1 cellular context compared by ENCODE assay signal in genomic region chr22:38163844-38164577, GRCh38.
TF ChIP-seq lines count a peak whose summit lies in the region.

No MANE protein-coding gene starts in this region.

TF ChIP-seq in HepG2, 621 proteins besides CTCF, POLR2A, EP300 and RAD21 (continued from another document and continues in another):
- TF ChIP-seq, protein P1, sequence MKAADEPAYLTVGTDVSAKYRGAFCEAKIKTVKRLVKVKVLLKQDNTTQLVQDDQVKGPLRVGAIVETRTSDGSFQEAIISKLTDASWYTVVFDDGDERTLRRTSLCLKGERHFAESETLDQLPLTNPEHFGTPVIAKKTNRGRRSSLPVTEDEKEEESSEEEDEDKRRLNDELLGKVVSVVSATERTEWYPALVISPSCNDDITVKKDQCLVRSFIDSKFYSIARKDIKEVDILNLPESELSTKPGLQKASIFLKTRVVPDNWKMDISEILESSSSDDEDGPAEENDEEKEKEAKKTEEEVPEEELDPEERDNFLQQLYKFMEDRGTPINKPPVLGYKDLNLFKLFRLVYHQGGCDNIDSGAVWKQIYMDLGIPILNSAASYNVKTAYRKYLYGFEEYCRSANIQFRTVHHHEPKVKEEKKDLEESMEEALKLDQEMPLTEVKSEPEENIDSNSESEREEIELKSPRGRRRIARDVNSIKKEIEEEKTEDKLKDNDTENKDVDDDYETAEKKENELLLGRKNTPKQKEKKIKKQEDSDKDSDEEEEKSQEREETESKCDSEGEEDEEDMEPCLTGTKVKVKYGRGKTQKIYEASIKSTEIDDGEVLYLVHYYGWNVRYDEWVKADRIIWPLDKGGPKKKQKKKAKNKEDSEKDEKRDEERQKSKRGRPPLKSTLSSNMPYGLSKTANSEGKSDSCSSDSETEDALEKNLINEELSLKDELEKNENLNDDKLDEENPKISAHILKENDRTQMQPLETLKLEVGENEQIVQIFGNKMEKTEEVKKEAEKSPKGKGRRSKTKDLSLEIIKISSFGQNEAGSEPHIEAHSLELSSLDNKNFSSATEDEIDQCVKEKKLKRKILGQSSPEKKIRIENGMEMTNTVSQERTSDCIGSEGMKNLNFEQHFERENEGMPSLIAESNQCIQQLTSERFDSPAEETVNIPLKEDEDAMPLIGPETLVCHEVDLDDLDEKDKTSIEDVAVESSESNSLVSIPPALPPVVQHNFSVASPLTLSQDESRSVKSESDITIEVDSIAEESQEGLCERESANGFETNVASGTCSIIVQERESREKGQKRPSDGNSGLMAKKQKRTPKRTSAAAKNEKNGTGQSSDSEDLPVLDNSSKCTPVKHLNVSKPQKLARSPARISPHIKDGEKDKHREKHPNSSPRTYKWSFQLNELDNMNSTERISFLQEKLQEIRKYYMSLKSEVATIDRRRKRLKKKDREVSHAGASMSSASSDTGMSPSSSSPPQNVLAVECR (CRISPR knock-in tag; IDR thresholded peaks at IDR 0.05; ENCODE audit: borderline replicate concordance) = no peak
- TF ChIP-seq, protein P2, sequence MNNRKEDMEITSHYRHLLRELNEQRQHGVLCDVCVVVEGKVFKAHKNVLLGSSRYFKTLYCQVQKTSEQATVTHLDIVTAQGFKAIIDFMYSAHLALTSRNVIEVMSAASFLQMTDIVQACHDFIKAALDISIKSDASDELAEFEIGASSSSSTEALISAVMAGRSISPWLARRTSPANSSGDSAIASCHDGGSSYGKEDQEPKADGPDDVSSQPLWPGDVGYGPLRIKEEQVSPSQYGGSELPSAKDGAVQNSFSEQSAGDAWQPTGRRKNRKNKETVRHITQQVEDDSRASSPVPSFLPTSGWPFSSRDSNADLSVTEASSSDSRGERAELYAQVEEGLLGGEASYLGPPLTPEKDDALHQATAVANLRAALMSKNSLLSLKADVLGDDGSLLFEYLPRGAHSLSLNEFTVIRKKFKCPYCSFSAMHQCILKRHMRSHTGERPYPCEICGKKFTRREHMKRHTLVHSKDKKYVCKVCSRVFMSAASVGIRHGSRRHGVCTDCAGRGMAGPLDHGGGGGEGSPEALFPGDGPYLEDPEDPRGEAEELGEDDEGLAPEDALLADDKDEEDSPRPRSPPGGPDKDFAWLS (CRISPR knock-in tag; IDR thresholded peaks at IDR 0.05; ENCODE audit: borderline replicate concordance) = no peak
- TF ChIP-seq, protein P3, sequence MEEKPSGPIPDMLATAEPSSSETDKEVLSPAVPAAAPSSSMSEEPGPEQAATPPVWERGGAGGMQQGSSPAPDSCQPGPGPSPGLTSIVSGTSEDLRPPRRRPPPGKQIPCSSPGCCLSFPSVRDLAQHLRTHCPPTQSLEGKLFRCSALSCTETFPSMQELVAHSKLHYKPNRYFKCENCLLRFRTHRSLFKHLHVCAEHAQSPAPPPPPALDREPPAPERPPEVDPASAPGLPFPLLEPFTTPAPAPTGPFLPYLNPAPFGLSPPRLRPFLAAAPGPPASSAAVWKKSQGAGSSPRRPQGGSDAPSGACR (CRISPR knock-in tag; IDR thresholded peaks at IDR 0.05) = no peak
- TF ChIP-seq, protein P4, sequence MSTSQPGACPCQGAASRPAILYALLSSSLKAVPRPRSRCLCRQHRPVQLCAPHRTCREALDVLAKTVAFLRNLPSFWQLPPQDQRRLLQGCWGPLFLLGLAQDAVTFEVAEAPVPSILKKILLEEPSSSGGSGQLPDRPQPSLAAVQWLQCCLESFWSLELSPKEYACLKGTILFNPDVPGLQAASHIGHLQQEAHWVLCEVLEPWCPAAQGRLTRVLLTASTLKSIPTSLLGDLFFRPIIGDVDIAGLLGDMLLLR (CRISPR knock-in tag; IDR thresholded peaks at IDR 0.05) = no peak
- no peak for TF ChIP-seq CENPT (CRISPR knock-in tag; IDR thresholded peaks at IDR 0.05; ENCODE audit: low read depth)
- no peak for TF ChIP-seq ASH2L (IDR thresholded peaks at IDR 0.05; ENCODE audit: insufficient read length, low read depth, low read length)
- no peak for TF ChIP-seq KDM3A (CRISPR knock-in tag; IDR thresholded peaks at IDR 0.05; ENCODE audit: low read depth)
- TF ChIP-seq PRPF4 (IDR thresholded peaks at IDR 0.05; ENCODE audit: low read depth, low read length, poor library complexity, severe bottlenecking) = no peak
- no peak for TF ChIP-seq ZNF496 (CRISPR knock-in tag; IDR thresholded peaks at IDR 0.05; ENCODE audit: insufficient replicate concordance)
- TF ChIP-seq ZBTB43 (CRISPR knock-in tag; conservative IDR thresholded peaks at IDR 0.05) = no peak
- no peak for TF ChIP-seq GABPA (IDR thresholded peaks at IDR 0.05; ENCODE audit: low read depth, low read length)
- TF ChIP-seq GABPA (CRISPR knock-in tag; IDR thresholded peaks at IDR 0.05; ENCODE audit: low read depth) = no peak
- TF ChIP-seq ARID3A (IDR thresholded peaks at IDR 0.05; ENCODE audit: low read depth, low read length) = peak; percentile 78
- no peak for TF ChIP-seq ZNF878 (CRISPR knock-in tag; IDR thresholded peaks at IDR 0.05)
- no peak for TF ChIP-seq CAMTA2 (CRISPR knock-in tag; IDR thresholded peaks at IDR 0.05; ENCODE audit: borderline replicate concordance)
- TF ChIP-seq, protein P5, sequence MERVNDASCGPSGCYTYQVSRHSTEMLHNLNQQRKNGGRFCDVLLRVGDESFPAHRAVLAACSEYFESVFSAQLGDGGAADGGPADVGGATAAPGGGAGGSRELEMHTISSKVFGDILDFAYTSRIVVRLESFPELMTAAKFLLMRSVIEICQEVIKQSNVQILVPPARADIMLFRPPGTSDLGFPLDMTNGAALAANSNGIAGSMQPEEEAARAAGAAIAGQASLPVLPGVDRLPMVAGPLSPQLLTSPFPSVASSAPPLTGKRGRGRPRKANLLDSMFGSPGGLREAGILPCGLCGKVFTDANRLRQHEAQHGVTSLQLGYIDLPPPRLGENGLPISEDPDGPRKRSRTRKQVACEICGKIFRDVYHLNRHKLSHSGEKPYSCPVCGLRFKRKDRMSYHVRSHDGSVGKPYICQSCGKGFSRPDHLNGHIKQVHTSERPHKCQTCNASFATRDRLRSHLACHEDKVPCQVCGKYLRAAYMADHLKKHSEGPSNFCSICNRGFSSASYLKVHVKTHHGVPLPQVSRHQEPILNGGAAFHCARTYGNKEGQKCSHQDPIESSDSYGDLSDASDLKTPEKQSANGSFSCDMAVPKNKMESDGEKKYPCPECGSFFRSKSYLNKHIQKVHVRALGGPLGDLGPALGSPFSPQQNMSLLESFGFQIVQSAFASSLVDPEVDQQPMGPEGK (CRISPR knock-in tag; IDR thresholded peaks at IDR 0.05) = peak; percentile 99
- TF ChIP-seq AGO1 (IDR thresholded peaks at IDR 0.05; ENCODE audit: low read depth, low read length, poor library complexity, severe bottlenecking) = no peak
- no peak for TF ChIP-seq NPAS2 (CRISPR knock-in tag; IDR thresholded peaks at IDR 0.05; ENCODE audit: borderline replicate concordance)
- TF ChIP-seq DPF2 (CRISPR knock-in tag; IDR thresholded peaks at IDR 0.05; ENCODE audit: borderline replicate concordance, low read depth) = peak; percentile 28; the same call in 1 of the 2 replicates
- TF ChIP-seq SKI (IDR thresholded peaks at IDR 0.05; ENCODE audit: partially characterized antibody) = no peak
- TF ChIP-seq, protein P6, sequence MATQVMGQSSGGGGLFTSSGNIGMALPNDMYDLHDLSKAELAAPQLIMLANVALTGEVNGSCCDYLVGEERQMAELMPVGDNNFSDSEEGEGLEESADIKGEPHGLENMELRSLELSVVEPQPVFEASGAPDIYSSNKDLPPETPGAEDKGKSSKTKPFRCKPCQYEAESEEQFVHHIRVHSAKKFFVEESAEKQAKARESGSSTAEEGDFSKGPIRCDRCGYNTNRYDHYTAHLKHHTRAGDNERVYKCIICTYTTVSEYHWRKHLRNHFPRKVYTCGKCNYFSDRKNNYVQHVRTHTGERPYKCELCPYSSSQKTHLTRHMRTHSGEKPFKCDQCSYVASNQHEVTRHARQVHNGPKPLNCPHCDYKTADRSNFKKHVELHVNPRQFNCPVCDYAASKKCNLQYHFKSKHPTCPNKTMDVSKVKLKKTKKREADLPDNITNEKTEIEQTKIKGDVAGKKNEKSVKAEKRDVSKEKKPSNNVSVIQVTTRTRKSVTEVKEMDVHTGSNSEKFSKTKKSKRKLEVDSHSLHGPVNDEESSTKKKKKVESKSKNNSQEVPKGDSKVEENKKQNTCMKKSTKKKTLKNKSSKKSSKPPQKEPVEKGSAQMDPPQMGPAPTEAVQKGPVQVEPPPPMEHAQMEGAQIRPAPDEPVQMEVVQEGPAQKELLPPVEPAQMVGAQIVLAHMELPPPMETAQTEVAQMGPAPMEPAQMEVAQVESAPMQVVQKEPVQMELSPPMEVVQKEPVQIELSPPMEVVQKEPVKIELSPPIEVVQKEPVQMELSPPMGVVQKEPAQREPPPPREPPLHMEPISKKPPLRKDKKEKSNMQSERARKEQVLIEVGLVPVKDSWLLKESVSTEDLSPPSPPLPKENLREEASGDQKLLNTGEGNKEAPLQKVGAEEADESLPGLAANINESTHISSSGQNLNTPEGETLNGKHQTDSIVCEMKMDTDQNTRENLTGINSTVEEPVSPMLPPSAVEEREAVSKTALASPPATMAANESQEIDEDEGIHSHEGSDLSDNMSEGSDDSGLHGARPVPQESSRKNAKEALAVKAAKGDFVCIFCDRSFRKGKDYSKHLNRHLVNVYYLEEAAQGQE (IDR thresholded peaks at IDR 0.05; ENCODE audit: borderline replicate concordance in 1 of 2, low read depth in 1 of 2, low read length in 2 of 2) = no peak
- TF ChIP-seq ZNF766 (CRISPR knock-in tag; IDR thresholded peaks at IDR 0.05; ENCODE audit: borderline replicate concordance) = no peak
- 0 out of 2 replicates have a peak, but pooled peaks have one; percentile 3 for TF ChIP-seq ZMAT3 (CRISPR knock-in tag; conservative IDR thresholded peaks at IDR 0.05)
- TF ChIP-seq ZNF572 (CRISPR knock-in tag; IDR thresholded peaks at IDR 0.05) = no peak
- no peak for TF ChIP-seq SMYD3 (CRISPR knock-in tag; IDR thresholded peaks at IDR 0.05)
- no peak for TF ChIP-seq ZMAT5 (CRISPR knock-in tag; IDR thresholded peaks at IDR 0.05; ENCODE audit: borderline replicate concordance, low read depth)
- no peak for TF ChIP-seq CCDC6 (CRISPR knock-in tag; IDR thresholded peaks at IDR 0.05)
- no peak for TF ChIP-seq ZNF318 (CRISPR knock-in tag; IDR thresholded peaks at IDR 0.05)
